ENCODE assay signal across 8 cellular contexts in genomic region chr19:58328999-58329398, GRCh38. TPM values are rescaled to one million over a fixed set of nuclear protein-coding genes. Genes with fewer than 3 reads are reported as not detected.
DNase-seq lines count a peak whose midpoint lies in the region; ATAC-seq and TF ChIP-seq lines count a peak whose summit lies in the region.

No MANE protein-coding gene starts in this region.

- ATAC-seq in foreskin keratinocyte, result no peak
- ATAC-seq in HG02981 (IDR thresholded peaks at IDR 0.05; ENCODE audit: unreplicated experiment), result no peak

- CTCF ChIA-PET in Calu3 (lab: Charles Lee), result no interaction called here

- H3K9me3 Mint-ChIP-seq in Calu3 (ENCODE audit: low read depth, unreplicated experiment), result no peaks in the 10 kb centered on the region

- H3K27ac Mint-ChIP-seq in Calu3 (ENCODE audit: unreplicated experiment), result no peak overlapping the region

- no peak overlapping the region for H3K4me3 Mint-ChIP-seq in Calu3 (ENCODE audit: low read depth, unreplicated experiment)

- peak; percentile 30 for DNase-seq in Calu3
- DNase-seq in OCI-M1 (lab: John Stamatoyannopoulos, UW), result peak; percentile 60
- no peak for DNase-seq in foreskin keratinocyte
- no peak for DNase-seq in EL
- DNase-seq in pons (ENCODE audit: low spot score), result no peak
- DNase-seq in stimulated activated naive CD4-positive, alpha-beta T cell treated with Interleukin-2 at 50 U/mL for 16 hours (lab: John Stamatoyannopoulos, UW), result no peak

- no peak for TF ChIP-seq CTCF in Calu3 (IDR thresholded peaks at IDR 0.05; ENCODE audit: unreplicated experiment)
- peak; percentile 68 for TF ChIP-seq CTCF in GM12872 (IDR thresholded peaks at IDR 0.05; ENCODE audit: insufficient read depth, low read depth, low read length)
- peak; percentile 33 for TF ChIP-seq CTCF in foreskin keratinocyte (conservative IDR thresholded peaks at IDR 0.05)

- intact Hi-C loops in Calu3 (cut with micrococcal nuclease; ENCODE audit: unreplicated experiment), result no loop called here

- BruUV-seq in Calu3 (replicated peaks; lab: Mats Ljungman, UMichigan), result no TSS peak

- H3K27ac ChIP-seq in foreskin keratinocyte, result no peak overlapping the region

- peaks cover 16% of the 10 kb centered on the region for H3K4me1 Mint-ChIP-seq in Calu3 (ENCODE audit: low read depth, unreplicated experiment)

- H3K27me3 Mint-ChIP-seq in Calu3 (ENCODE audit: unreplicated experiment), result no peaks in the 10 kb centered on the region

- H3K36me3 Mint-ChIP-seq in Calu3 (ENCODE audit: insufficient read depth, unreplicated experiment), result no peaks in the 10 kb centered on the region

- peaks cover 4% of the 10 kb centered on the region for H3K4me1 ChIP-seq in foreskin keratinocyte

- no peaks in the 10 kb centered on the region for H3K27me3 ChIP-seq in foreskin keratinocyte

RNA-seq across cellular contexts. Expression of gene ZSCAN22, which starts 2.2 kb away (rescaled TPM):
- 4.6 TPM in 2 replicates for total RNA-seq in Calu3 (2022)
- 2.9 and 3.6 TPM in 2 replicates for total RNA-seq in foreskin keratinocyte
- polyA plus RNA-seq in foreskin keratinocyte, result 1.0 and 1.3 TPM in 2 replicates

RNA-seq across cellular contexts. Expression of gene ERVK3-1, which starts 23.8 kb away (rescaled TPM):
- 68.4 and 70.8 TPM in 2 replicates for total RNA-seq in Calu3 (2022)
- total RNA-seq in foreskin keratinocyte, result 36.1 and 37.2 TPM in 2 replicates
- polyA plus RNA-seq in foreskin keratinocyte, result 40.6 and 49.2 TPM in 2 replicates

RNA-seq across cellular contexts. Expression of gene A1BG, which starts 24.3 kb away (rescaled TPM):
- total RNA-seq in Calu3 (2022) (not detected in 2 replicates), foreskin keratinocyte (6.6 and 10.4 TPM in 2 replicates)
- 11.4 and 14.9 TPM in 2 replicates for polyA plus RNA-seq in foreskin keratinocyte

RNA-seq across cellular contexts. Expression of gene ZNF497, which starts 33.6 kb away (rescaled TPM):
- total RNA-seq in Calu3 (2022) (2.4 and 3.1 TPM in 2 replicates), foreskin keratinocyte (0.28 and 0.41 TPM in 2 replicates)
- 0.33 and 0.43 TPM in 2 replicates for polyA plus RNA-seq in foreskin keratinocyte

RNA-seq across cellular contexts. Expression of gene ZNF8, which starts 50.2 kb away (rescaled TPM):
- total RNA-seq in Calu3 (2022) (12.1 and 12.8 TPM in 2 replicates), foreskin keratinocyte (4.8 and 5.2 TPM in 2 replicates)
- 0.71 and 0.85 TPM in 2 replicates for polyA plus RNA-seq in foreskin keratinocyte

Comparison
In these comparisons a context has a peak if more than half of its experiments do, and no peak if none do; other contexts are left out.
1. DNase-seq: peak in Calu3 (single experiment) and OCI-M1 (single experiment); none in foreskin keratinocyte (0 of 2), EL (single experiment), pons (single experiment) and stimulated activated naive CD4-positive, alpha-beta T cell treated with Interleukin-2 at 50 U/mL for 16 hours (single experiment).